In genomic region chr14:75399819-75400678, GRCh38 we compare ENCODE assay signal across 8 cellular contexts. TPM values are rescaled to one million over a fixed set of nuclear protein-coding genes. Genes with fewer than 3 reads are reported as not detected.
DNase-seq lines count a peak whose midpoint lies in the region; ATAC-seq and TF ChIP-seq lines count a peak whose summit lies in the region.

No MANE protein-coding gene starts in this region.

- no peak for DNase-seq in GM23338 (ENCODE audit: low spot score)
- DNase-seq in NCI-H2196 treated with DMSO at 0.1 percent for 48 hours (lab: John Stamatoyannopoulos, UW; ENCODE audit: unreplicated experiment), result peak; percentile 97
- peak in 51 of 61 donors; percentile 3 to 85 (median 48) for DNase-seq in caudate nucleus (lab: John Stamatoyannopoulos, UW)
- peak; percentile 79 for DNase-seq in medulla oblongata (ENCODE audit: extremely low spot score)
- peak; percentile 74 to 75 for DNase-seq in uterus
- DNase-seq in NK-92 treated with Interleukin-12 subunit alpha and Interleukin-12 subunit beta, amount 100 ng/mL, for 24 hours (lab: John Stamatoyannopoulos, UW), result no peak

- no peaks in the 10 kb centered on the region for H4K20me1 ChIP-seq in GM23338 (replicated peaks; ENCODE audit: insufficient read depth)

- H3F3A ChIP-seq in GM23338 (replicated peaks; ENCODE audit: low read depth), result no peaks in the 10 kb centered on the region

- peaks cover 12% of the 10 kb centered on the region for H3K4me1 Mint-ChIP-seq in GM23338

- no peaks in the 10 kb centered on the region for H3K9me3 ChIP-seq in uterus

- H3K36me3 ChIP-seq in GM23338 (ENCODE audit: insufficient read depth), result no peaks in the 10 kb centered on the region
- H3K36me3 ChIP-seq in uterus, result no peaks in the 10 kb centered on the region

- TF ChIP-seq POLR2A in uterus (IDR thresholded peaks at IDR 0.05), result no peak

- H2AFZ ChIP-seq in GM23338, result 0 out of 2 replicates have a peak overlapping the region, but pooled peaks have one; percentile 8

- no peak for TF ChIP-seq CTCF in GM23338 (conservative IDR thresholded peaks at IDR 0.05; ENCODE audit: low read depth in 2 of 2)
- TF ChIP-seq CTCF in uterus (IDR thresholded peaks at IDR 0.05), result no peak

- ATAC-seq in GM23338 (no peak; the same call in 2 of the 3 replicates), HG02870 (IDR thresholded peaks at IDR 0.05; ENCODE audit: unreplicated experiment) (no peak), GM18858 (IDR thresholded peaks at IDR 0.05; ENCODE audit: unreplicated experiment) (no peak)

- no peak overlapping the region for H3K27ac ChIP-seq in GM23338 (ENCODE audit: low read depth)
- H3K27ac ChIP-seq in caudate nucleus (ENCODE audit: low read depth, low read length), result peak overlapping the region; percentile 18
- H3K27ac ChIP-seq in uterus, result peak overlapping the region; percentile 77 to 87

- no peak overlapping the region for H3K4me2 ChIP-seq in GM23338

- H3K4me1 ChIP-seq in GM23338 (ENCODE audit: insufficient read depth), result peaks cover 8% of the 10 kb centered on the region; the same call in 1 of the 2 replicates
- peaks cover 9 to 13% of the 10 kb centered on the region in 2 donors for H3K4me1 ChIP-seq in uterus

- intact Hi-C loops in uterus (cut with DNase I; ENCODE audit: low total_unique reads), result no loop called here

- no peaks in the 10 kb centered on the region for H3K27me3 ChIP-seq in GM23338 (ENCODE audit: insufficient read depth)
- no peaks in the 10 kb centered on the region for H3K27me3 ChIP-seq in uterus

- H3K79me2 ChIP-seq in GM23338 (replicated peaks; ENCODE audit: insufficient read depth), result no peaks in the 10 kb centered on the region

- H3K27me3 Mint-ChIP-seq in GM23338 (ENCODE audit: insufficient read depth, low read depth, poor library complexity), result peaks cover 6% of the 10 kb centered on the region

- no peak overlapping the region for H3K4me3 Mint-ChIP-seq in GM23338

- no peak overlapping the region for H3K27ac Mint-ChIP-seq in GM23338

- 0 out of 2 replicates have a peak, but pooled peaks cover 3% of the 10 kb centered on the region for H3K9me2 ChIP-seq in GM23338 (ENCODE audit: insufficient read depth)

- no peak overlapping the region for H3K4me3 ChIP-seq in GM23338
- no peak overlapping the region for H3K4me3 ChIP-seq in uterus

- H3K36me3 Mint-ChIP-seq in GM23338 (ENCODE audit: low read depth), result no peaks in the 10 kb centered on the region

- peaks cover 3% of the 10 kb centered on the region; the same call in 2 of the 3 replicates for H3K9me3 Mint-ChIP-seq in GM23338

TF ChIP-seq in GM23338, 12 proteins besides CTCF, POLR2A, EP300 and RAD21 (continues in another document):
- TF ChIP-seq ZNF331 (CRISPR knock-in tag; IDR thresholded peaks at IDR 0.05; ENCODE audit: low read depth) (no peak), JUNB (IDR thresholded peaks at IDR 0.05; ENCODE audit: unreplicated experiment) (no peak), NANOG (IDR thresholded peaks at IDR 0.05; ENCODE audit: borderline replicate concordance) (no peak), ZNF462 (CRISPR knock-in tag; IDR thresholded peaks at IDR 0.05) (no peak), STAT1 (IDR thresholded peaks at IDR 0.05; ENCODE audit: unreplicated experiment) (no peak), ZNF114 (CRISPR knock-in tag; IDR thresholded peaks at IDR 0.05) (no peak), EZH2phosphoT487 (IDR thresholded peaks at IDR 0.05; ENCODE audit: unreplicated experiment) (no peak), EZH2 (IDR thresholded peaks at IDR 0.05; ENCODE audit: low read depth, unreplicated experiment) (no peak), REST (IDR thresholded peaks at IDR 0.05; ENCODE audit: unreplicated experiment) (no peak), POLR2AphosphoS5 (IDR thresholded peaks at IDR 0.05; ENCODE audit: low read depth) (no peak)

RNA-seq across cellular contexts. Expression of gene JDP2, which starts 27.8 kb away (rescaled TPM):
- 38.9 and 46.4 TPM in 2 replicates for total RNA-seq in GM23338 (2014; rRNA removed; shearing (Covaris generic))
- 12.5 and 13.3 TPM in 2 replicates for polyA plus RNA-seq in GM23338 (2016; fragmentation: Nextera tagmentation; extraction: Ambion mirVana)
- 10 to 100 TPM; 32.9 to 86.8 (median 50.1) TPM for total RNA-seq in uterus

Comparison
In these comparisons a context has a peak if more than half of its experiments do, and no peak if none do; other contexts are left out.
1. DNase-seq: peak in NCI-H2196 treated with DMSO at 0.1 percent for 48 hours (single experiment), caudate nucleus (51 of 61), medulla oblongata (single experiment) and uterus (2 of 2); none in GM23338 (single experiment) and NK-92 treated with Interleukin-12 subunit alpha and Interleukin-12 subunit beta, amount 100 ng/mL, for 24 hours (single experiment).